In genomic region chr22:37338539-37339246, GRCh38 we compare ENCODE assay signal across 24 cellular contexts. TPM values are rescaled to one million over a fixed set of nuclear protein-coding genes. Genes with fewer than 3 reads are reported as not detected.
"Had no signal": no experiment of that assay in that cellular context is flagged by ENCODE, and none has a peak within 500 bp of the region (broad histone marks: within the 10 kb centered on the region; RNA-seq: fewer than 3 reads in every experiment).

No MANE protein-coding gene starts in this region.

- H3K36me3 ChIP-seq: adrenal gland, breast epithelium had no signal

- ATAC-seq: activated CD8-positive, alpha-beta T cell treated with anti-CD3 and anti-CD28 coated beads, Interleukin-2, amount 10 ng/mL, durations not matched to agents 7 days and 5 days; Right ventricle myocardium inferior; WTC11 had no signal

- H3K4me3 Mint-ChIP-seq: activated CD8-positive, alpha-beta T cell treated with anti-CD3 and anti-CD28 coated beads, Interleukin-2, amount 10 ng/mL, durations not matched to agents 7 days and 5 days; activated naive CD8-positive, alpha-beta T cell treated with anti-CD3 and anti-CD28 coated beads, Interleukin-2, amount 10 ng/mL, durations not matched to agents 7 days and 5 days; T-helper 1 cell treated with Interleukin-12 subunit alpha and Interleukin-12 subunit beta and Interleukin-4 antibody, amounts not matched to agents 30 μg/mL and 1 μg/mL, for 36 hours; WTC11 had no signal

- H3K27ac Mint-ChIP-seq: activated CD8-positive, alpha-beta T cell treated with anti-CD3 and anti-CD28 coated beads, Interleukin-2, amount 10 ng/mL, durations not matched to agents 7 days and 5 days; activated naive CD8-positive, alpha-beta T cell treated with anti-CD3 and anti-CD28 coated beads, Interleukin-2, amount 10 ng/mL, durations not matched to agents 7 days and 5 days; T-helper 1 cell treated with Interleukin-12 subunit alpha and Interleukin-12 subunit beta and Interleukin-4 antibody, amounts not matched to agents 30 μg/mL and 1 μg/mL, for 36 hours had no signal

- H3K27ac ChIP-seq: adrenal gland, breast epithelium had no signal

- H3K9me3 ChIP-seq: adrenal gland, breast epithelium had no signal

- H3K4me1 ChIP-seq: adrenal gland, breast epithelium had no signal

- H3K9me3 Mint-ChIP-seq: activated naive CD8-positive, alpha-beta T cell treated with anti-CD3 and anti-CD28 coated beads, Interleukin-2, amount 10 ng/mL, durations not matched to agents 7 days and 5 days; T-helper 1 cell treated with Interleukin-12 subunit alpha and Interleukin-12 subunit beta and Interleukin-4 antibody, amounts not matched to agents 30 μg/mL and 1 μg/mL, for 36 hours; WTC11 had no signal

- DNase-seq: activated CD4-positive, alpha-beta T cell treated with anti-CD3 and anti-CD28 coated beads for 48 hours; activated CD4-positive, alpha-beta T cell treated with anti-CD3 and anti-CD28 coated beads, Interleukin-2, amount 50 U/mL, for 4 hours; activated CD4-positive, CD25-positive, alpha-beta regulatory T cell treated with anti-CD3 and anti-CD28 coated beads, Interleukin-2, amount 50 U/mL, for 72 hours; activated CD8-positive, alpha-beta memory T cell treated with anti-CD3 and anti-CD28 coated beads, Interleukin-2, amount 50 U/mL, for 48 hours; activated CD8-positive, alpha-beta T cell treated with anti-CD3 and anti-CD28 coated beads, Interleukin-2, amount 10 ng/mL, durations not matched to agents 7 days and 5 days; activated naive CD4-positive, alpha-beta T cell treated with anti-CD3 and anti-CD28 coated beads, Interleukin-2, amount 50 U/mL, for 16 hours; activated naive CD8-positive, alpha-beta T cell treated with anti-CD3 and anti-CD28 coated beads, Interleukin-2, amount 10 ng/mL, durations not matched to agents 7 days and 5 days; activated T-cell treated with anti-CD3 and anti-CD28 coated beads, Interleukin-2, amount 50 U/mL, for 1 hour; adrenal gland; anterior cingulate cortex; central memory CD4-positive, alpha-beta T cell; KG1; NCI-H1048; NCI-H146; NCI-H187 treated with DMSO at 0.1 percent for 48 hours; NCI-H2081 treated with DMSO at 0.1 percent for 48 hours; NCI-H446; NCI-H524; T-helper 9 cell had no signal

- H3K36me3 Mint-ChIP-seq: activated naive CD8-positive, alpha-beta T cell treated with anti-CD3 and anti-CD28 coated beads, Interleukin-2, amount 10 ng/mL, durations not matched to agents 7 days and 5 days; WTC11 had no signal

- H3K4me3 ChIP-seq: adrenal gland, breast epithelium had no signal

RNA-seq across cellular contexts. Expression of gene CYTH4, which starts 56.4 kb away (rescaled TPM):
- total RNA-seq: LHCN-M2 had no signal
